In the genomic region with DNA sequence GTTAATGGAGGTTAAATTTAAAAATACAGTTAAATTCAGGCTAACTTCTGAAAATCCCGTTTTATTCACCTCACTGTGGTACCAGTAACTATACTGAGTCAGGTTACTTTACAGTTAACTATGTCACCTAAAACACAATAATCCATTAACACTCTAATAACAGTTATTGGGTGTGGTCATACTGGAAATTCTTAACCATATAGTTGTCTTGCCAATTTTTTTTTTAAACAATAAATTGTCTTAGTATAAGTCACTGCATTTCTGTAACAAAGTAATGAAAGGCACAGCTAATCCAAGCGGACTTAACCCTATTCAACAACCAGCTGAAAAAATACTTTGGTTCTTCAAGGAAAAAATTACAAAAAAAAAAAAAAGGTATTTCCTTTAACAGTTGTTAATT, we compare ENCODE assay signal across 19 cellular contexts.
"Had no signal": no experiment of that assay in that cellular context is flagged by ENCODE, and none has a peak within 500 bp of the region (broad histone marks: within the 10 kb centered on the region; RNA-seq: fewer than 3 reads in every experiment).

No MANE protein-coding gene starts in this region.

- H3K4me3 ChIP-seq: coronary artery, dorsolateral prefrontal cortex, esophagus muscularis mucosa, left ventricle myocardium inferior, lower lobe of right lung, neural progenitor cell, ovary, smooth muscle cell, uterus had no signal

- H3K4me1 ChIP-seq: esophagus muscularis mucosa, left ventricle myocardium inferior, lower lobe of right lung, neural progenitor cell, uterus had no signal

- H3K9me3 ChIP-seq: esophagus muscularis mucosa, left ventricle myocardium inferior, lower lobe of right lung, ovary, uterus had no signal

- ATAC-seq: left cardiac atrium; natural killer cell treated with Interleukin-12 subunit alpha and Interleukin-12 subunit beta and Interleukin-15 and Interleukin-18, amount 100 ng/mL, for 72 hours; right cardiac atrium had no signal

- DNase-seq: dorsolateral prefrontal cortex; effector CD8-positive, alpha-beta T cell; foreskin fibroblast; immature natural killer cell; kidney; left cardiac atrium; left ventricle myocardium inferior; lower lobe of right lung; nucleus accumbens; ovary; right cardiac atrium; stimulated activated CD4-positive, alpha-beta T cell treated with anti-CD3 and anti-CD28 coated beads, Interleukin-2, amount 100 ng/mL, for 48 hours; stimulated activated naive CD4-positive, alpha-beta T cell treated with Interleukin-2 at 50 U/mL for 16 hours; uterus had no signal

- H3K36me3 ChIP-seq: uterus had no signal

- H3K27ac ChIP-seq: coronary artery, dorsolateral prefrontal cortex, esophagus muscularis mucosa, left ventricle myocardium inferior, lower lobe of right lung, neural progenitor cell, ovary, uterus had no signal

- H3K4me2 ChIP-seq: neural progenitor cell, smooth muscle cell had no signal

- FAIRE-seq: kidney had no signal

- H3K9ac ChIP-seq: neural progenitor cell had no signal

- H2AFZ ChIP-seq: neural progenitor cell had no signal

- H3K27me3 ChIP-seq: dorsolateral prefrontal cortex, esophagus muscularis mucosa, neural progenitor cell, ovary, uterus had no signal
